11 cellular contexts compared by ENCODE assay signal in genomic region chr14:104117341-104118005, GRCh38. TPM values are rescaled to one million over a fixed set of nuclear protein-coding genes. Genes with fewer than 3 reads are reported as not detected.
A peak's percentile ranks its signal among the peaks of the same experiment; 100 is the strongest.
DNase-seq lines count a peak whose midpoint lies in the region; ATAC-seq, FAIRE-seq and TF ChIP-seq lines count a peak whose summit lies in the region.
"Had no signal": no experiment of that assay in that cellular context is flagged by ENCODE, and none has a peak within 500 bp of the region (broad histone marks: within the 10 kb centered on the region; RNA-seq: fewer than 3 reads in every experiment).

No MANE protein-coding gene starts in this region.

- intact Hi-C loops in colonic mucosa (cut with DNase I) (no loop called here), lower leg skin (cut with DNase I; ENCODE audit: low total_unique reads) (no loop called here)

- POLR2A ChIA-PET in GM10248 (lab: Yijun Ruan, JAX): no interaction called here

- peak; percentile 12 for DNase-seq in activated naive CD4-positive, alpha-beta T cell treated with anti-CD3 and anti-CD28 coated beads, Interleukin-2, amount 50 U/mL, for 16 hours
- DNase-seq in activated naive CD4-positive, alpha-beta T cell (lab: John Stamatoyannopoulos, UW): no peak
- DNase-seq in colonic mucosa (peak; percentile 38), lower leg skin (ENCODE audit: low spot score in 2 of 2) (peak in 1 of 2 donors; percentile 87), thoracic aorta (ENCODE audit: low spot score) (no peak), hypothalamus (lab: John Stamatoyannopoulos, UW) (no peak), GM10248 (ENCODE audit: extremely low spot score) (no peak), GM12891 (ENCODE audit: insufficient read length, low spot score) (no peak)
- DNase-seq: NCI-H1092 had no signal

- no peak for FAIRE-seq in GM12891 (lab: Jason Lieb, UNC)
- FAIRE-seq: RCC 7860 had no signal

- TF ChIP-seq POLR2A in lower leg skin (IDR thresholded peaks at IDR 0.05) (no peak), GM12891 (IDR thresholded peaks at IDR 0.05; ENCODE audit: low read depth, low read length) (no peak)

- no peak for ATAC-seq in thoracic aorta (ENCODE audit: insufficient number of reproducible peaks, low FRiP score, low read depth)

- WGBS in lower leg skin, 2 donors: 4 to 12% methylated on average over 16 to 59 of the region's 71 CpGs

- H3K36me3 ChIP-seq in colonic mucosa (no peaks in the 10 kb centered on the region), thoracic aorta (no peaks in the 10 kb centered on the region)

- H3K27ac ChIP-seq in colonic mucosa (peak overlapping the region; percentile 40), thoracic aorta (no peak overlapping the region)

- CTCF ChIA-PET in GM10248 (lab: Yijun Ruan, JAX): no interaction called here

- H3K4me1 ChIP-seq in colonic mucosa: no peaks in the 10 kb centered on the region
- H3K4me1 ChIP-seq in thoracic aorta (ENCODE audit: control insufficient read depth in 1 of 2, low read depth in 2 of 2): peaks cover 0 to 16% of the 10 kb centered on the region in 2 donors

- peak overlapping the region; percentile 61 to 70 for H3K9ac ChIP-seq in colonic mucosa (ENCODE audit: low read depth in 2 of 2, low read length in 2 of 2)

- H3K4me3 ChIP-seq in colonic mucosa (peak overlapping the region; percentile 57), lower leg skin (ENCODE audit: low read depth, poor library complexity, severe bottlenecking) (peak overlapping the region; percentile 5), thoracic aorta (peak overlapping the region; percentile 64)

- H3K9me3 ChIP-seq in colonic mucosa: no peaks in the 10 kb centered on the region
- H3K9me3 ChIP-seq in thoracic aorta: no peaks in the 10 kb centered on the region

- no peak for TF ChIP-seq CTCF in colonic mucosa (IDR thresholded peaks at IDR 0.05)
- TF ChIP-seq CTCF in lower leg skin (IDR thresholded peaks at IDR 0.05): no peak
- no peak for TF ChIP-seq CTCF in thoracic aorta (IDR thresholded peaks at IDR 0.05)
- TF ChIP-seq CTCF in GM10248 (IDR thresholded peaks at IDR 0.05; ENCODE audit: control extremely low read depth, extremely low read depth, low read depth, missing control alignments): no peak

- H3K27me3 ChIP-seq in colonic mucosa (peaks cover 9% of the 10 kb centered on the region), thoracic aorta (replicated peaks; ENCODE audit: insufficient read depth) (no peaks in the 10 kb centered on the region)

TF ChIP-seq in GM12891, 5 proteins besides CTCF, POLR2A, EP300 and RAD21:
- TF ChIP-seq POLR2AphosphoS5 (IDR thresholded peaks at IDR 0.05; ENCODE audit: low read depth, low read length): no peak
- TF ChIP-seq POU2F2 (IDR thresholded peaks at IDR 0.05; ENCODE audit: low read depth, low read length): no peak
- TF ChIP-seq TAF1 (IDR thresholded peaks at IDR 0.05; ENCODE audit: low read depth, low read length): no peak
- TF ChIP-seq PAX5 (IDR thresholded peaks at IDR 0.05; ENCODE audit: insufficient read depth, low read length, severe bottlenecking): no peak
- TF ChIP-seq SPI1 (IDR thresholded peaks at IDR 0.05; ENCODE audit: low read depth, low read length): no peak
TF ChIP-seq in GM12891: peak in this region for 0.

RNA-seq across cellular contexts. Expression of gene KIF26A, which starts 20.9 kb away (rescaled TPM):
- total RNA-seq in colonic mucosa (10 to 100 TPM in 1 of 2 donors, 1 to 10 TPM in 1; 6.6 to 20.0 TPM), lower leg skin (1 to 10 TPM; 3.7 to 5.3 (median 4.5) TPM), thoracic aorta (1 to 10 TPM; 2.0 to 3.9 TPM)
- polyA plus RNA-seq in GM12891 (2012; ENCODE audit: low read depth, missing spikeins): 0.03 TPM

RNA-seq across cellular contexts. Expression of gene ASPG, which starts 32.0 kb away (rescaled TPM):
- total RNA-seq in colonic mucosa (1 to 10 TPM; 1.4 to 7.5 TPM), lower leg skin (10 to 100 TPM; 12.1 to 56.6 (median 25.4) TPM), thoracic aorta (under 1 TPM; 0.14 to 0.35 TPM)
- polyA plus RNA-seq in GM12891 (2012; ENCODE audit: low read depth, missing spikeins): not detected
- total RNA-seq: CD4-positive, alpha-beta T cell had no signal

Comparison
In these comparisons a context has a peak if more than half of its experiments do, and no peak if none do; other contexts are left out.
1. DNase-seq: peak in activated naive CD4-positive, alpha-beta T cell treated with anti-CD3 and anti-CD28 coated beads, Interleukin-2, amount 50 U/mL, for 16 hours (single experiment) and colonic mucosa (single experiment); none in activated naive CD4-positive, alpha-beta T cell (0 of 4), thoracic aorta (single experiment), hypothalamus (0 of 51), GM10248 (single experiment) and GM12891 (single experiment).
2. H3K4me3 ChIP-seq: peak in every context shown above with its lines; median percentile 64 in thoracic aorta; 57 in colonic mucosa; 5 in lower leg skin.